In the genomic region with DNA sequence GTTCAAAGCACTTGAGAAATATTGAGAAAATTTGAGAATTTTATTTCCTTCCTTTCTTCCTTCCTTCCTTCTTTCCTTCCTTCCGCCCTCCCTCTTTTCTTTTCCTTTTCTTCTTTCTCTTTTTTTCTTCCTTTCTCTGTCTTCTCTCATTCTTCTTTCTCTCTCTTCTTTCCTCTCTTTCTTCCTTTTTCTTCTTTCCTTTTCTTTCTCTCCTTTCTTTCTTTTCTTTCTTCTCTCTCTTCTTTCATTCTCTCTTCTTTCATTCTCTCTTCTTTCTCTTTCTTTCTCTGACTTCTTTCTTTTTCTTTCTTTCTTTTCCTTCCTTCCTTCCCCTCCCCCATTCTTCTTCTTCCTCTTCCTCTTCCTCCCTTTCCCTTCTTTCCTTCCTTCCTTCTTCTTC, we compare ENCODE assay signal across 1 cellular context.
TF ChIP-seq lines count a peak whose summit lies in the region.

No MANE protein-coding gene starts in this region.

TF ChIP-seq in K562, 482 proteins besides CTCF, POLR2A, EP300 and RAD21:
- TF ChIP-seq, protein P1, sequence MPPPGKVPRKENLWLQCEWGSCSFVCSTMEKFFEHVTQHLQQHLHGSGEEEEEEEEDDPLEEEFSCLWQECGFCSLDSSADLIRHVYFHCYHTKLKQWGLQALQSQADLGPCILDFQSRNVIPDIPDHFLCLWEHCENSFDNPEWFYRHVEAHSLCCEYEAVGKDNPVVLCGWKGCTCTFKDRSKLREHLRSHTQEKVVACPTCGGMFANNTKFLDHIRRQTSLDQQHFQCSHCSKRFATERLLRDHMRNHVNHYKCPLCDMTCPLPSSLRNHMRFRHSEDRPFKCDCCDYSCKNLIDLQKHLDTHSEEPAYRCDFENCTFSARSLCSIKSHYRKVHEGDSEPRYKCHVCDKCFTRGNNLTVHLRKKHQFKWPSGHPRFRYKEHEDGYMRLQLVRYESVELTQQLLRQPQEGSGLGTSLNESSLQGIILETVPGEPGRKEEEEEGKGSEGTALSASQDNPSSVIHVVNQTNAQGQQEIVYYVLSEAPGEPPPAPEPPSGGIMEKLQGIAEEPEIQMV (tag; conservative IDR thresholded peaks at IDR 0.05; ENCODE audit: low read depth) = no peak
- TF ChIP-seq, protein P2, sequence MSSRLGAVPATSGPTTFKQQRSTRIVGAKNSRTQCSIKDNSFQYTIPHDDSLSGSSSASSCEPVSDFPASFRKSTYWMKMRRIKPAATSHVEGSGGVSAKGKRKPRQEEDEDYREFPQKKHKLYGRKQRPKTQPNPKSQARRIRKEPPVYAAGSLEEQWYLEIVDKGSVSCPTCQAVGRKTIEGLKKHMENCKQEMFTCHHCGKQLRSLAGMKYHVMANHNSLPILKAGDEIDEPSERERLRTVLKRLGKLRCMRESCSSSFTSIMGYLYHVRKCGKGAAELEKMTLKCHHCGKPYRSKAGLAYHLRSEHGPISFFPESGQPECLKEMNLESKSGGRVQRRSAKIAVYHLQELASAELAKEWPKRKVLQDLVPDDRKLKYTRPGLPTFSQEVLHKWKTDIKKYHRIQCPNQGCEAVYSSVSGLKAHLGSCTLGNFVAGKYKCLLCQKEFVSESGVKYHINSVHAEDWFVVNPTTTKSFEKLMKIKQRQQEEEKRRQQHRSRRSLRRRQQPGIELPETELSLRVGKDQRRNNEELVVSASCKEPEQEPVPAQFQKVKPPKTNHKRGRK (tag; IDR thresholded peaks at IDR 0.05) = peak; percentile 94
